ENCODE assay signal across 11 cellular contexts in genomic region chr22:41661088-41661487, GRCh38. TPM values are rescaled to one million over a fixed set of nuclear protein-coding genes. Genes with fewer than 3 reads are reported as not detected.
"Had no signal": no experiment of that assay in that cellular context is flagged by ENCODE, and none has a peak within 500 bp of the region (broad histone marks: within the 10 kb centered on the region; RNA-seq: fewer than 3 reads in every experiment).

No MANE protein-coding gene starts in this region.

- ATAC-seq: activated T-cell treated with anti-CD3 and anti-CD28 coated beads, Interleukin-2, amount 50 U/mL, for 4 hours; foreskin keratinocyte had no signal

- H3K4me1 Mint-ChIP-seq: activated B cell treated with CpG ODN at 0.5 μM for 24 hours; activated CD4-positive, alpha-beta T cell treated with anti-CD3 and anti-CD28 coated beads, Interleukin-2, amount 10 ng/mL, durations not matched to agents 7 days and 5 days had no signal

- DNase-seq: activated B cell treated with CpG ODN at 0.5 μM for 24 hours; activated CD4-positive, alpha-beta T cell treated with anti-CD3 and anti-CD28 coated beads, Interleukin-2, amount 10 ng/mL, durations not matched to agents 7 days and 5 days; activated naive CD4-positive, alpha-beta T cell; activated T-cell treated with anti-CD3 and anti-CD28 coated beads, Interleukin-2, amount 50 U/mL, for 4 hours; foreskin keratinocyte; head of caudate nucleus; SHP77; small intestine; T-helper 2 cell had no signal

- H3K9me3 ChIP-seq: neutrophil, tibial nerve had no signal

- H3K9me3 Mint-ChIP-seq: activated B cell treated with CpG ODN at 0.5 μM for 24 hours; activated CD4-positive, alpha-beta T cell treated with anti-CD3 and anti-CD28 coated beads, Interleukin-2, amount 10 ng/mL, durations not matched to agents 7 days and 5 days; activated T-cell treated with anti-CD3 and anti-CD28 coated beads, Interleukin-2, amount 50 U/mL, for 4 hours had no signal

- H3K27me3 ChIP-seq: foreskin keratinocyte, neutrophil, tibial nerve had no signal

- H3K27me3 Mint-ChIP-seq: activated B cell treated with CpG ODN at 0.5 μM for 24 hours; activated CD4-positive, alpha-beta T cell treated with anti-CD3 and anti-CD28 coated beads, Interleukin-2, amount 10 ng/mL, durations not matched to agents 7 days and 5 days had no signal

- H3K4me3 ChIP-seq: tibial nerve had no signal

- H3K27ac ChIP-seq: foreskin keratinocyte, neutrophil, tibial nerve had no signal

- H3K27ac Mint-ChIP-seq: activated B cell treated with CpG ODN at 0.5 μM for 24 hours had no signal

- H3K4me3 Mint-ChIP-seq: activated B cell treated with CpG ODN at 0.5 μM for 24 hours; activated CD4-positive, alpha-beta T cell treated with anti-CD3 and anti-CD28 coated beads, Interleukin-2, amount 10 ng/mL, durations not matched to agents 7 days and 5 days; activated T-cell treated with anti-CD3 and anti-CD28 coated beads, Interleukin-2, amount 50 U/mL, for 4 hours had no signal

RNA-seq across cellular contexts. Expression of gene MEI1, which starts 38.2 kb away (rescaled TPM):
- total RNA-seq: foreskin keratinocyte had no signal
